Comparison of ENCODE assay signal across 30 cellular contexts in genomic region chr12:24361860-24362581, GRCh38.
DNase-seq lines count a peak whose midpoint lies in the region; ATAC-seq, FAIRE-seq and TF ChIP-seq lines count a peak whose summit lies in the region.
"Had no signal": no experiment of that assay in that cellular context is flagged by ENCODE, and none has a peak within 500 bp of the region (broad histone marks: within the 10 kb centered on the region; RNA-seq: fewer than 3 reads in every experiment).

No MANE protein-coding gene starts in this region.

- no peak for TF ChIP-seq CTCF in smooth muscle cell (IDR thresholded peaks at IDR 0.05; ENCODE audit: borderline replicate concordance, insufficient read depth, poor library complexity, severe bottlenecking)

- H3K27me3 ChIP-seq in smooth muscle cell (ENCODE audit: low read depth), result no peaks in the 10 kb centered on the region
- H3K27me3 ChIP-seq: BLaER1 treated with 17β-estradiol and CSF1 and Interleukin-3, amounts not matched to agents 10 nM and 100 nM; sigmoid colon; SJCRH30; upper lobe of left lung had no signal

- H3K4me3 Mint-ChIP-seq in activated naive CD8-positive, alpha-beta T cell treated with anti-CD3 and anti-CD28 coated beads for 36 hours, result no peak overlapping the region
- H3K4me3 Mint-ChIP-seq: activated CD4-positive, alpha-beta T cell treated with anti-CD3 and anti-CD28 coated beads for 36 hours; activated T-helper 17 cell treated with anti-CD3 and anti-CD28 coated beads, Interleukin-2, amount 50 U/mL, for 72 hours; brain; GM23338; HFFc6; natural killer cell had no signal

- H3K27me3 Mint-ChIP-seq in activated naive CD8-positive, alpha-beta T cell treated with anti-CD3 and anti-CD28 coated beads for 36 hours, result no peaks in the 10 kb centered on the region
- H3K27me3 Mint-ChIP-seq: activated CD4-positive, alpha-beta T cell treated with anti-CD3 and anti-CD28 coated beads for 36 hours; brain had no signal

- peak; percentile 82 for DNase-seq in NAMALWA (ENCODE audit: low spot score)
- DNase-seq in NCI-H69 (lab: John Stamatoyannopoulos, UW), result peak; percentile 40
- no peak for DNase-seq in smooth muscle cell (lab: John Stamatoyannopoulos, UW; ENCODE audit: unreplicated experiment)
- no peak for DNase-seq in GM12891 (ENCODE audit: insufficient read length, low spot score)
- DNase-seq in activated naive CD8-positive, alpha-beta T cell treated with anti-CD3 and anti-CD28 coated beads for 36 hours, result no peak
- DNase-seq: activated CD4-positive, alpha-beta T cell treated with anti-CD3 and anti-CD28 coated beads for 36 hours; activated naive CD4-positive, alpha-beta T cell treated with anti-CD3 and anti-CD28 coated beads, Interleukin-2, amount 50 U/mL, for 16 hours; amniotic stem cell; HFFc6; hippocampal formation; lower lobe of right lung; natural killer cell; NCI-H146; NCI-H2107; NCI-H524 treated with DMSO at 0.1 percent for 48 hours; psoas muscle; sigmoid colon; SJCRH30; stimulated activated CD4-positive, alpha-beta T cell treated with anti-CD3 and anti-CD28 coated beads, Interleukin-4, amount 100 ng/mL, for 24 hours; SW 1271; T-helper 9 cell; upper lobe of left lung had no signal

- H3K27ac ChIP-seq in smooth muscle cell (ENCODE audit: low read depth), result peak overlapping the region; percentile 70
- H3K27ac ChIP-seq: BLaER1 treated with 17β-estradiol and CSF1 and Interleukin-3, amounts not matched to agents 10 nM and 100 nM; HL-60; lower lobe of right lung; psoas muscle; sigmoid colon; SJCRH30; upper lobe of left lung had no signal

- WGBS in smooth muscle cell (ENCODE audit: low lambda C conversion rate), result 93% methylated on average over 6 of the region's 6 CpGs

- H3K9me3 Mint-ChIP-seq in activated naive CD8-positive, alpha-beta T cell treated with anti-CD3 and anti-CD28 coated beads for 36 hours, result no peaks in the 10 kb centered on the region
- H3K9me3 Mint-ChIP-seq: brain, GM23338, natural killer cell had no signal

- H3K27ac Mint-ChIP-seq in activated naive CD8-positive, alpha-beta T cell treated with anti-CD3 and anti-CD28 coated beads for 36 hours, result no peak overlapping the region
- H3K27ac Mint-ChIP-seq: activated CD4-positive, alpha-beta T cell treated with anti-CD3 and anti-CD28 coated beads for 36 hours; activated T-helper 17 cell treated with anti-CD3 and anti-CD28 coated beads, Interleukin-2, amount 50 U/mL, for 72 hours; HFFc6; natural killer cell had no signal

- H3K9ac ChIP-seq in smooth muscle cell (ENCODE audit: low read depth), result no peak overlapping the region
- H3K9ac ChIP-seq: BLaER1 treated with 17β-estradiol and CSF1 and Interleukin-3, amounts not matched to agents 10 nM and 100 nM had no signal

- H4K20me1 ChIP-seq in smooth muscle cell (ENCODE audit: low read depth), result no peaks in the 10 kb centered on the region
- H4K20me1 ChIP-seq: BLaER1 treated with 17β-estradiol and CSF1 and Interleukin-3, amounts not matched to agents 10 nM and 100 nM had no signal

- no peak for FAIRE-seq in GM12891 (lab: Jason Lieb, UNC)
- FAIRE-seq: endothelial cell of umbilical vein had no signal

- no peak overlapping the region for H3K4me2 ChIP-seq in smooth muscle cell
- H3K4me2 ChIP-seq: BLaER1 treated with 17β-estradiol and CSF1 and Interleukin-3, amounts not matched to agents 10 nM and 100 nM; GM23338 had no signal

- peaks cover 10% of the 10 kb centered on the region for H3K79me2 ChIP-seq in smooth muscle cell (ENCODE audit: low read depth)

- H3K36me3 Mint-ChIP-seq in activated naive CD8-positive, alpha-beta T cell treated with anti-CD3 and anti-CD28 coated beads for 36 hours, result no peaks in the 10 kb centered on the region
- H3K36me3 Mint-ChIP-seq: brain, natural killer cell had no signal

- H3K4me1 ChIP-seq in smooth muscle cell (ENCODE audit: low read depth), result peaks cover 24% of the 10 kb centered on the region
- H3K4me1 ChIP-seq: BLaER1 treated with 17β-estradiol and CSF1 and Interleukin-3, amounts not matched to agents 10 nM and 100 nM; lower lobe of right lung; psoas muscle; sigmoid colon; SJCRH30 had no signal

- H3K36me3 ChIP-seq in smooth muscle cell (ENCODE audit: low read depth), result no peaks in the 10 kb centered on the region
- H3K36me3 ChIP-seq: BLaER1 treated with 17β-estradiol and CSF1 and Interleukin-3, amounts not matched to agents 10 nM and 100 nM; lower lobe of right lung; sigmoid colon; SJCRH30; upper lobe of left lung had no signal

- no peak overlapping the region for H3K4me3 ChIP-seq in smooth muscle cell
- H3K4me3 ChIP-seq: BLaER1 treated with 17β-estradiol and CSF1 and Interleukin-3, amounts not matched to agents 10 nM and 100 nM; GM23338; lower lobe of right lung; psoas muscle; sigmoid colon; SJCRH30; upper lobe of left lung had no signal

- H3K4me1 Mint-ChIP-seq in activated naive CD8-positive, alpha-beta T cell treated with anti-CD3 and anti-CD28 coated beads for 36 hours, result no peaks in the 10 kb centered on the region
- H3K4me1 Mint-ChIP-seq: activated CD4-positive, alpha-beta T cell treated with anti-CD3 and anti-CD28 coated beads for 36 hours; activated T-helper 17 cell treated with anti-CD3 and anti-CD28 coated beads, Interleukin-2, amount 50 U/mL, for 72 hours; natural killer cell had no signal

- H2AFZ ChIP-seq in smooth muscle cell (ENCODE audit: low read depth), result no peak overlapping the region
- H2AFZ ChIP-seq: GM23338 had no signal

- no peaks in the 10 kb centered on the region for H3F3A ChIP-seq in smooth muscle cell (ENCODE audit: low read depth)

- H3K9me3 ChIP-seq in smooth muscle cell (replicated peaks; ENCODE audit: low read depth), result no peaks in the 10 kb centered on the region
- H3K9me3 ChIP-seq: BLaER1 treated with 17β-estradiol and CSF1 and Interleukin-3, amounts not matched to agents 10 nM and 100 nM; lower lobe of right lung; psoas muscle; sigmoid colon; SJCRH30; upper lobe of left lung had no signal

- peak; percentile 34 for ATAC-seq in HG02642 (IDR thresholded peaks at IDR 0.05; ENCODE audit: poor library complexity, unreplicated experiment)
- no peak for ATAC-seq in GM18909 (IDR thresholded peaks at IDR 0.05; ENCODE audit: poor library complexity, unreplicated experiment)
- ATAC-seq: activated CD4-positive, alpha-beta T cell treated with anti-CD3 and anti-CD28 coated beads for 36 hours; activated T-helper 17 cell treated with anti-CD3 and anti-CD28 coated beads, Interleukin-2, amount 50 U/mL, for 72 hours; GM23338; lower lobe of right lung; natural killer cell; psoas muscle had no signal

- TF ChIP-seq POLR2A in GM12891 (IDR thresholded peaks at IDR 0.05; ENCODE audit: low read depth, low read length), result no peak

TF ChIP-seq in GM12891, 5 proteins besides CTCF, POLR2A, EP300 and RAD21:
- TF ChIP-seq POLR2AphosphoS5 (IDR thresholded peaks at IDR 0.05; ENCODE audit: low read depth, low read length) (no peak), SPI1 (IDR thresholded peaks at IDR 0.05; ENCODE audit: low read depth, low read length) (no peak), POU2F2 (IDR thresholded peaks at IDR 0.05; ENCODE audit: low read depth, low read length) (no peak), PAX5 (IDR thresholded peaks at IDR 0.05; ENCODE audit: insufficient read depth, low read length, severe bottlenecking) (no peak), TAF1 (IDR thresholded peaks at IDR 0.05; ENCODE audit: low read depth, low read length) (no peak)

Comparison
In these comparisons a context has a peak if more than half of its experiments do, and no peak if none do; other contexts are left out.
1. DNase-seq: peak in NAMALWA (single experiment) and NCI-H69 (single experiment); none in smooth muscle cell (single experiment), GM12891 (single experiment) and activated naive CD8-positive, alpha-beta T cell treated with anti-CD3 and anti-CD28 coated beads for 36 hours (single experiment).